Comparison of ENCODE assay signal across 8 cellular contexts in genomic region chr17:74369221-74369620, GRCh38. TPM values are rescaled to one million over a fixed set of nuclear protein-coding genes. Genes with fewer than 3 reads are reported as not detected.
DNase-seq lines count a peak whose midpoint lies in the region; FAIRE-seq and TF ChIP-seq lines count a peak whose summit lies in the region.

No MANE protein-coding gene starts in this region.

- H3K27ac Mint-ChIP-seq in activated CD4-positive, alpha-beta T cell treated with anti-CD3 and anti-CD28 coated beads, Interleukin-2, amount 10 ng/mL, durations not matched to agents 24 days and 14 days: no peak overlapping the region

- peaks cover 4% of the 10 kb centered on the region for H3K27me3 Mint-ChIP-seq in activated CD4-positive, alpha-beta T cell treated with anti-CD3 and anti-CD28 coated beads, Interleukin-2, amount 10 ng/mL, durations not matched to agents 24 days and 14 days

- TF ChIP-seq POLR2A in H1 (IDR thresholded peaks at IDR 0.05; ENCODE audit: control extremely low read depth in 1 of 2, low read depth in 2 of 2, low read length in 2 of 2): no peak

- H3K4me1 Mint-ChIP-seq in activated CD4-positive, alpha-beta T cell treated with anti-CD3 and anti-CD28 coated beads, Interleukin-2, amount 10 ng/mL, durations not matched to agents 24 days and 14 days: peaks cover 14% of the 10 kb centered on the region

- no peak overlapping the region for H3K14ac ChIP-seq in H1 (ENCODE audit: insufficient read length)

- no peaks in the 10 kb centered on the region for H3K79me1 ChIP-seq in H1 (ENCODE audit: low read depth, low read length)

- H3K9me3 ChIP-seq in H1 (ENCODE audit: insufficient read depth in 2 of 2, low read depth in 1 of 2, low read length in 1 of 2) (peaks cover 0 to 8% of the 10 kb centered on the region in 2 experiments; a peak in 1 of 4 replicates), smooth muscle cell (replicated peaks; ENCODE audit: low read depth) (no peaks in the 10 kb centered on the region)

- peak overlapping the region; percentile 7; the same call in 1 of the 2 replicates for H3K18ac ChIP-seq in H1 (ENCODE audit: extremely low read depth, low read length)

- no peak overlapping the region for H4K5ac ChIP-seq in H1 (ENCODE audit: insufficient read length, low read depth, low read length)

- H2BK15ac ChIP-seq in H1 (ENCODE audit: low read length): no peak overlapping the region; the same call in 1 of the 2 replicates

- no peaks in the 10 kb centered on the region for H3K36me3 Mint-ChIP-seq in activated CD4-positive, alpha-beta T cell treated with anti-CD3 and anti-CD28 coated beads, Interleukin-2, amount 10 ng/mL, durations not matched to agents 24 days and 14 days (ENCODE audit: low read depth)

- 54% methylated on average over 10 of the region's 10 CpGs; no CpG with 5 or more reads in 1 of the 2 experiments for WGBS in H1 (ENCODE audit: extremely low coverage in 1 of 2, insufficient coverage in 1 of 2, insufficient read length in 1 of 2, insufficient replicate concordance in 2 of 2, low coverage in 1 of 2, low lambda C conversion rate in 2 of 2, missing lambda C conversion rate in 1 of 2), 2 experiments
- WGBS in smooth muscle cell (ENCODE audit: low lambda C conversion rate): 42% methylated on average over 10 of the region's 10 CpGs

- H3K23me2 ChIP-seq in H1 (ENCODE audit: low read depth, low read length): no peaks in the 10 kb centered on the region; the same call in 1 of the 2 replicates

- H3K56ac ChIP-seq in H1 (replicated peaks; ENCODE audit: insufficient read length, low read depth, low read length): no peak overlapping the region

- H4K91ac ChIP-seq in H1 (replicated peaks; ENCODE audit: insufficient read length, low read length): no peak overlapping the region

- H3K36me3 ChIP-seq in H1 (ENCODE audit: control insufficient read depth in 2 of 4, insufficient read depth in 4 of 4, low read length in 3 of 4) (no peaks in the 10 kb centered on the region), smooth muscle cell (ENCODE audit: low read depth) (no peaks in the 10 kb centered on the region)

- H3F3A ChIP-seq in smooth muscle cell (ENCODE audit: low read depth): no peaks in the 10 kb centered on the region

- H2BK120ac ChIP-seq in H1 (replicated peaks; ENCODE audit: low read depth, low read length): no peak overlapping the region

- CTCF ChIA-PET in H1 (lab: Charles Lee; ENCODE audit: partially characterized antibody): interaction anchor here (0.7 to 9.2 kb wide), 38 partner anchors 9 to 235 kb away, joined by 3 to 106 read pairs (median 5); partner anchors contain the start of genes CD300A and RPL38

- H3K4me2 ChIP-seq in H1 (ENCODE audit: insufficient read depth in 1 of 2, low read depth in 2 of 2, low read length in 2 of 2): no peak overlapping the region
- no peak overlapping the region for H3K4me2 ChIP-seq in smooth muscle cell

- H3K4me3 ChIP-seq in H1 (ENCODE audit: extremely low read depth in 1 of 4, insufficient read depth in 2 of 4, low read depth in 3 of 4, low read length in 4 of 4) (no peak overlapping the region), smooth muscle cell (no peak overlapping the region)

- peak overlapping the region; percentile 58 for H3K4me3 Mint-ChIP-seq in activated CD4-positive, alpha-beta T cell treated with anti-CD3 and anti-CD28 coated beads, Interleukin-2, amount 10 ng/mL, durations not matched to agents 24 days and 14 days

- H3K27ac ChIP-seq in H1 (ENCODE audit: low read depth, low read length): no peak overlapping the region
- no peak overlapping the region for H3K27ac ChIP-seq in smooth muscle cell (ENCODE audit: low read depth)

- H3K9me3 Mint-ChIP-seq in activated CD4-positive, alpha-beta T cell treated with anti-CD3 and anti-CD28 coated beads, Interleukin-2, amount 10 ng/mL, durations not matched to agents 24 days and 14 days: no peaks in the 10 kb centered on the region

- no peak for TF ChIP-seq CTCF in H1 (IDR thresholded peaks at IDR 0.05; ENCODE audit: control extremely low read depth in 1 of 3, insufficient read depth in 1 of 3, low read depth in 1 of 3, low read length in 3 of 3)
- TF ChIP-seq CTCF in smooth muscle cell (IDR thresholded peaks at IDR 0.05; ENCODE audit: borderline replicate concordance, insufficient read depth, poor library complexity, severe bottlenecking): no peak

- H3K79me2 ChIP-seq in H1 (ENCODE audit: control insufficient read depth in 1 of 2, insufficient read depth in 2 of 2, low read length in 2 of 2) (no peaks in the 10 kb centered on the region), smooth muscle cell (ENCODE audit: low read depth) (no peaks in the 10 kb centered on the region)

- DNase-seq in MV-4-11 (lab: John Stamatoyannopoulos, UW) (peak; percentile 35), H1 (ENCODE audit: low read depth in 1 of 2, low spot score in 2 of 2) (no peak), NCI-H187 (lab: John Stamatoyannopoulos, UW) (no peak), smooth muscle cell (lab: John Stamatoyannopoulos, UW; ENCODE audit: unreplicated experiment) (no peak), GM19240 (ENCODE audit: insufficient read length, low spot score) (no peak), mesenteric fat pad (ENCODE audit: low spot score) (no peak)
- peak; percentile 86 for DNase-seq in activated CD4-positive, alpha-beta T cell treated with anti-CD3 and anti-CD28 coated beads, Interleukin-2, amount 10 ng/mL, durations not matched to agents 24 days and 14 days
- peak; percentile 25 for DNase-seq in stimulated activated CD8-positive, alpha-beta memory T cell treated with anti-CD3 and anti-CD28 coated beads, Interleukin-15, amount 100 ng/mL, for 24 hours (ENCODE audit: low read depth)

- no peak overlapping the region for H2AFZ ChIP-seq in H1 (ENCODE audit: low read length)
- H2AFZ ChIP-seq in smooth muscle cell (ENCODE audit: low read depth): no peak overlapping the region

- peak overlapping the region; percentile 57; the same call in 1 of the 2 replicates for H4K8ac ChIP-seq in H1 (ENCODE audit: extremely low read depth, insufficient read depth, low read length)

- H3K9ac ChIP-seq in H1 (replicated peaks in 1 of 4; ENCODE audit: extremely low read depth in 1 of 4, low read depth in 3 of 4, low read length in 3 of 4): no peak overlapping the region
- H3K9ac ChIP-seq in smooth muscle cell (ENCODE audit: low read depth): no peak overlapping the region

- no peaks in the 10 kb centered on the region for H4K20me1 ChIP-seq in H1 (replicated peaks in 1 of 2; ENCODE audit: control insufficient read depth in 1 of 2, insufficient read depth in 2 of 2, low read length in 2 of 2)
- H4K20me1 ChIP-seq in smooth muscle cell (ENCODE audit: low read depth): no peaks in the 10 kb centered on the region

- no peak overlapping the region for H3K4ac ChIP-seq in H1 (replicated peaks; ENCODE audit: insufficient read length, low read depth, low read length)

- H2AK5ac ChIP-seq in H1 (ENCODE audit: low read depth, low read length): no peak overlapping the region

- peaks cover 0 to 12% (median 7%) of the 10 kb centered on the region in 4 experiments; a peak in 6 of 7 replicates for H3K4me1 ChIP-seq in H1 (replicated peaks in 1 of 4; ENCODE audit: control insufficient read depth in 3 of 4, insufficient read depth in 4 of 4, low read length in 3 of 4)
- H3K4me1 ChIP-seq in smooth muscle cell (ENCODE audit: low read depth): no peaks in the 10 kb centered on the region

- POLR2A ChIA-PET in H1 (lab: Charles Lee; ENCODE audit: partially characterized antibody): no interaction called here

- H3K27me3 ChIP-seq in H1 (replicated peaks in 1 of 4; ENCODE audit: control insufficient read depth in 3 of 4, extremely low read depth in 1 of 4, insufficient read depth in 3 of 4, low read length in 3 of 4): no peaks in the 10 kb centered on the region; a peak in 4 of 7 replicates
- H3K27me3 ChIP-seq in smooth muscle cell (ENCODE audit: low read depth): peaks cover 3% of the 10 kb centered on the region

- no peak for TF ChIP-seq RAD21 in H1 (IDR thresholded peaks at IDR 0.05 in 1 of 2, conservative IDR thresholded peaks at IDR 0.05 in 1 of 2; ENCODE audit: low read depth in 2 of 2, low read length in 2 of 2)

- no peak overlapping the region for H2BK5ac ChIP-seq in H1 (ENCODE audit: low read depth, low read length)

- FAIRE-seq in H1 (lab: Jason Lieb, UNC): no peak

- no peak overlapping the region for H3K23ac ChIP-seq in H1 (ENCODE audit: insufficient read length)

- intact Hi-C loops in activated CD4-positive, alpha-beta T cell treated with anti-CD3 and anti-CD28 coated beads, Interleukin-2, amount 10 ng/mL, durations not matched to agents 24 days and 14 days (cut with micrococcal nuclease): no loop called here

- no peak overlapping the region for H2BK20ac ChIP-seq in H1 (ENCODE audit: low read length)

- TF ChIP-seq EP300 in H1 (IDR thresholded peaks at IDR 0.05; ENCODE audit: borderline replicate concordance in 1 of 2, low read depth in 2 of 2, low read length in 2 of 2): no peak

- H2BK12ac ChIP-seq in H1 (ENCODE audit: low read depth, low read length): 0 out of 2 replicates have a peak overlapping the region, but pooled peaks have one; percentile 80

RNA-seq across cellular contexts. Expression of gene GPR142, which starts 1.9 kb away (rescaled TPM):
- 0.28 TPM in 1 of 2 replicates, not detected in the other for total RNA-seq in activated CD4-positive, alpha-beta T cell treated with anti-CD3 and anti-CD28 coated beads, Interleukin-2, amount 10 ng/mL, durations not matched to agents 24 days and 14 days
- not detected in 2 replicates for total RNA-seq in H1 (2021; fragmentation: NEBNext Ultra II Directional; extraction: Animal tissue kit (Norgen Biotek cat#: 25700))
- polyA plus RNA-seq in H1 (2011; rRNA removed): 0.05 and 0.11 TPM in 2 replicates
- polyA plus RNA-seq in H1 (2011; cell fraction: cytosol; rRNA removed): 0.13 TPM
- polyA plus RNA-seq in H1 (2011; cell fraction: nucleus; rRNA removed): 0.17 TPM
- polyA plus RNA-seq in H1 (2012, experiment 1 of 2): 0.11 TPM in 1 of 4 replicates, not detected in the others
- polyA plus RNA-seq in H1 (2012, experiment 2 of 2): not detected
- polyA plus RNA-seq in H1 (2013, experiment 1 of 2): not detected
- not detected for polyA plus RNA-seq in H1 (2013, experiment 2 of 2)
- 0.20 TPM in 1 of 2 replicates, not detected in the other for polyA minus RNA-seq in H1 (2011; rRNA and poly(A)+ RNA removed)
- polyA minus RNA-seq in H1 (2011; cell fraction: cytosol; rRNA and poly(A)+ RNA removed): not detected
- not detected for polyA minus RNA-seq in H1 (2011; cell fraction: nucleus; rRNA and poly(A)+ RNA removed)
- total RNA-seq in smooth muscle cell: not detected in 2 replicates
- not detected in 2 replicates for polyA plus RNA-seq in smooth muscle cell
- total RNA-seq in mesenteric fat pad: not detected

RNA-seq across cellular contexts. Expression of gene BTBD17, which starts 7.6 kb away (rescaled TPM):
- not detected in 2 replicates for total RNA-seq in activated CD4-positive, alpha-beta T cell treated with anti-CD3 and anti-CD28 coated beads, Interleukin-2, amount 10 ng/mL, durations not matched to agents 24 days and 14 days
- 7.0 and 7.8 TPM in 2 replicates for total RNA-seq in H1 (2021; fragmentation: NEBNext Ultra II Directional; extraction: Animal tissue kit (Norgen Biotek cat#: 25700))
- polyA plus RNA-seq in H1 (2011; rRNA removed): 14.8 and 17.0 TPM in 2 replicates
- polyA plus RNA-seq in H1 (2011; cell fraction: cytosol; rRNA removed): 12.3 TPM
- 9.5 TPM for polyA plus RNA-seq in H1 (2011; cell fraction: nucleus; rRNA removed)
- 4.6 to 11.2 TPM (median 8.7 TPM) in 4 replicates for polyA plus RNA-seq in H1 (2012, experiment 1 of 2)
- polyA plus RNA-seq in H1 (2012, experiment 2 of 2): 6.9 TPM
- polyA plus RNA-seq in H1 (2013, experiment 1 of 2): 7.9 TPM
- 8.0 TPM for polyA plus RNA-seq in H1 (2013, experiment 2 of 2)
- 1.8 and 3.4 TPM in 2 replicates for polyA minus RNA-seq in H1 (2011; rRNA and poly(A)+ RNA removed)
- 8.6 TPM for polyA minus RNA-seq in H1 (2011; cell fraction: cytosol; rRNA and poly(A)+ RNA removed)
- 9.2 TPM for polyA minus RNA-seq in H1 (2011; cell fraction: nucleus; rRNA and poly(A)+ RNA removed)
- total RNA-seq in smooth muscle cell: not detected in 2 replicates
- polyA plus RNA-seq in smooth muscle cell: not detected in 2 replicates
- total RNA-seq in mesenteric fat pad: not detected

RNA-seq across cellular contexts. Expression of gene KIF19, which starts 43.2 kb away (rescaled TPM):
- 0.09 and 0.23 TPM in 2 replicates for total RNA-seq in activated CD4-positive, alpha-beta T cell treated with anti-CD3 and anti-CD28 coated beads, Interleukin-2, amount 10 ng/mL, durations not matched to agents 24 days and 14 days
- 0.36 and 0.52 TPM in 2 replicates for total RNA-seq in H1 (2021; fragmentation: NEBNext Ultra II Directional; extraction: Animal tissue kit (Norgen Biotek cat#: 25700))
- 0.77 and 1.4 TPM in 2 replicates for polyA plus RNA-seq in H1 (2011; rRNA removed)
- 1.1 TPM for polyA plus RNA-seq in H1 (2011; cell fraction: cytosol; rRNA removed)
- polyA plus RNA-seq in H1 (2011; cell fraction: nucleus; rRNA removed): 2.4 TPM
- polyA plus RNA-seq in H1 (2012, experiment 1 of 2): 0.29 to 0.87 TPM (median 0.66 TPM) in 4 replicates
- 0.20 TPM for polyA plus RNA-seq in H1 (2012, experiment 2 of 2)
- 0.18 TPM for polyA plus RNA-seq in H1 (2013, experiment 1 of 2)
- 0.22 TPM for polyA plus RNA-seq in H1 (2013, experiment 2 of 2)
- polyA minus RNA-seq in H1 (2011; rRNA and poly(A)+ RNA removed): 0.79 and 1.0 TPM in 2 replicates
- 0.73 TPM for polyA minus RNA-seq in H1 (2011; cell fraction: cytosol; rRNA and poly(A)+ RNA removed)
- polyA minus RNA-seq in H1 (2011; cell fraction: nucleus; rRNA and poly(A)+ RNA removed): 1.7 TPM
- total RNA-seq in smooth muscle cell: not detected in 2 replicates
- polyA plus RNA-seq in smooth muscle cell: not detected in 2 replicates
- 1.9 TPM for total RNA-seq in mesenteric fat pad

Comparison
In these comparisons a context has a peak if more than half of its experiments do, and no peak if none do; other contexts are left out.
1. DNase-seq: peak in MV-4-11 (single experiment), activated CD4-positive, alpha-beta T cell treated with anti-CD3 and anti-CD28 coated beads, Interleukin-2, amount 10 ng/mL, durations not matched to agents 24 days and 14 days (single experiment) and stimulated activated CD8-positive, alpha-beta memory T cell treated with anti-CD3 and anti-CD28 coated beads, Interleukin-15, amount 100 ng/mL, for 24 hours (single experiment); none in H1 (0 of 2), NCI-H187 (0 of 2), smooth muscle cell (single experiment), GM19240 (single experiment) and mesenteric fat pad (single experiment).